17 cellular contexts compared by ENCODE assay signal in genomic region chr2:187935126-187935525, GRCh38.
"Had no signal": no experiment of that assay in that cellular context is flagged by ENCODE, and none has a peak within 500 bp of the region (broad histone marks: within the 10 kb centered on the region; RNA-seq: fewer than 3 reads in every experiment).

No MANE protein-coding gene starts in this region.

- H3K4me1 ChIP-seq: esophagus squamous epithelium, pancreas, stomach, upper lobe of left lung had no signal

- H3K27ac Mint-ChIP-seq: naive thymus-derived CD8-positive, alpha-beta T cell; nephron progenitor cell; stimulated activated effector memory CD8-positive, alpha-beta T cell treated with anti-CD3 and anti-CD28 coated beads, Interleukin-12 subunit alpha, Interleukin-12 subunit beta, amount 100 ng/mL, for 72 hours had no signal

- H3K36me3 Mint-ChIP-seq: naive thymus-derived CD8-positive, alpha-beta T cell; stimulated activated effector memory CD8-positive, alpha-beta T cell treated with anti-CD3 and anti-CD28 coated beads, Interleukin-12 subunit alpha, Interleukin-12 subunit beta, amount 100 ng/mL, for 72 hours had no signal

- H3K4me3 ChIP-seq: esophagus squamous epithelium, pancreas, stomach, upper lobe of left lung had no signal

- H3K4me1 Mint-ChIP-seq: naive thymus-derived CD8-positive, alpha-beta T cell; nephron progenitor cell; stimulated activated effector memory CD8-positive, alpha-beta T cell treated with anti-CD3 and anti-CD28 coated beads, Interleukin-12 subunit alpha, Interleukin-12 subunit beta, amount 100 ng/mL, for 72 hours had no signal

- H3K27ac ChIP-seq: coronary artery, esophagus squamous epithelium, neutrophil, pancreas, stomach, tibial artery, upper lobe of left lung had no signal

- ATAC-seq: naive thymus-derived CD8-positive, alpha-beta T cell; pancreas had no signal

- DNase-seq: dermis blood vessel endothelial cell; effector memory CD4-positive, alpha-beta T cell; erythroblast; esophagus squamous epithelium; naive thymus-derived CD8-positive, alpha-beta T cell; nephron progenitor cell; pancreas; retina; stimulated activated CD4-positive, alpha-beta T cell treated with anti-CD3 and anti-CD28 coated beads, Interleukin-2, amount 100 ng/mL, for 24 hours; stimulated activated CD4-positive, alpha-beta T cell treated with anti-CD3 and anti-CD28 coated beads, Interleukin-4, amount 100 ng/mL, for 24 hours; stimulated activated naive CD4-positive, alpha-beta T cell treated with Interleukin-2 at 50 U/mL for 16 hours; stomach; tibial artery had no signal

- H3K36me3 ChIP-seq: esophagus squamous epithelium, neutrophil, pancreas, stomach, tibial artery, upper lobe of left lung had no signal

- H3K9me3 Mint-ChIP-seq: nephron progenitor cell; stimulated activated effector memory CD8-positive, alpha-beta T cell treated with anti-CD3 and anti-CD28 coated beads, Interleukin-12 subunit alpha, Interleukin-12 subunit beta, amount 100 ng/mL, for 72 hours had no signal

- H3K4me3 Mint-ChIP-seq: naive thymus-derived CD8-positive, alpha-beta T cell; nephron progenitor cell; stimulated activated effector memory CD8-positive, alpha-beta T cell treated with anti-CD3 and anti-CD28 coated beads, Interleukin-12 subunit alpha, Interleukin-12 subunit beta, amount 100 ng/mL, for 72 hours had no signal

- H3K27me3 ChIP-seq: esophagus squamous epithelium, neutrophil, pancreas, stomach, tibial artery, upper lobe of left lung had no signal

- H3K9me3 ChIP-seq: esophagus squamous epithelium, neutrophil, pancreas, stomach, tibial artery, upper lobe of left lung had no signal
